ENCODE assay signal across 28 cellular contexts in the genomic region with DNA sequence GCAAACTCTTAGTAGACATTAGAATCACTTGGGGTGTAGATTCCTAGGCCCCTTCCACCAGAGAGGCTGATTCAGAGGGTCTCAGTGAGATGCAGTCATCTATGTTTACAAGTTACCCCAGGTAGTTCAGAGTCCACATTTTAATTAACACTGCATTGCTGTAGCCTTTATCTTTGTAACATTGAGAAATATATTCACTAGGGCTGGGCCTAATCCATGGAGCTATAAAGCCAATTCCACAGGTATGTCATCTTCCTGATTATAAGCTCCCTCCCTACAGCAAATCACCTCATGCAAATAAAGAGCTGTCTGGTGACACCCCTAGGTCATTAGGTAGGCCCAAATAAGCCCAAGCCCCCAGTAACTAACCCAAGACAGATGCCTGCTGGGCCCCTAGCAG. TPM values are rescaled to one million over a fixed set of nuclear protein-coding genes. Genes with fewer than 3 reads are reported as not detected.
DNase-seq lines count a peak whose midpoint lies in the region; ATAC-seq, FAIRE-seq and TF ChIP-seq lines count a peak whose summit lies in the region.
"Had no signal": no experiment of that assay in that cellular context is flagged by ENCODE, and none has a peak within 500 bp of the region (broad histone marks: within the 10 kb centered on the region; RNA-seq: fewer than 3 reads in every experiment).

No MANE protein-coding gene starts in this region.

- TF ChIP-seq CTCF in K562 (IDR thresholded peaks at IDR 0.05 in 2 of 3, conservative IDR thresholded peaks at IDR 0.05 in 1 of 3; ENCODE audit: insufficient read depth in 2 of 3, low read depth in 1 of 3, low read length in 3 of 3) (no peak), esophagus muscularis mucosa (IDR thresholded peaks at IDR 0.05) (no peak), mucosa of descending colon (IDR thresholded peaks at IDR 0.05) (no peak), spleen (IDR thresholded peaks at IDR 0.05 in 8 of 11, conservative IDR thresholded peaks at IDR 0.05 in 3 of 11) (no peak)

- no peak for TF ChIP-seq RAD21 in K562 (CRISPR knock-in tag; conservative IDR thresholded peaks at IDR 0.05 in 1 of 2, IDR thresholded peaks at IDR 0.05 in 1 of 2)

- H3K9me1 ChIP-seq in K562 (ENCODE audit: control insufficient read depth, insufficient read depth, low read length) = no peaks in the 10 kb centered on the region

- H3K4me3 ChIP-seq in K562 (no peak overlapping the region), esophagus muscularis mucosa (no peak overlapping the region), mucosa of descending colon (no peak overlapping the region), spleen (no peak overlapping the region)
- H3K4me3 ChIP-seq: BLaER1, GM12878 had no signal

- peaks cover 7 to 21% of the 10 kb centered on the region in 2 experiments; a peak in 3 of 5 replicates for H3K4me1 ChIP-seq in K562 (replicated peaks in 1 of 2; ENCODE audit: control insufficient read depth in 2 of 2, insufficient read depth in 2 of 2, low read length in 2 of 2)
- no peaks in the 10 kb centered on the region for H3K4me1 ChIP-seq in esophagus muscularis mucosa
- H3K4me1 ChIP-seq in mucosa of descending colon (ENCODE audit: low read depth) = no peaks in the 10 kb centered on the region
- no peaks in the 10 kb centered on the region for H3K4me1 ChIP-seq in spleen
- H3K4me1 ChIP-seq: BE2C, BLaER1 had no signal

- no peak overlapping the region for H3K27ac ChIP-seq in K562 (ENCODE audit: extremely low read depth, low read depth, low read length)
- no peak overlapping the region for H3K27ac ChIP-seq in esophagus muscularis mucosa (replicated peaks in 1 of 4)
- no peak overlapping the region for H3K27ac ChIP-seq in spleen
- H3K27ac ChIP-seq: BLaER1 had no signal

- H3K4me2 ChIP-seq in K562 (ENCODE audit: insufficient read depth, low read length) = no peak overlapping the region
- H3K4me2 ChIP-seq: BLaER1 had no signal

- TF ChIP-seq POLR2A in K562 (conservative IDR thresholded peaks at IDR 0.05) (no peak), esophagus muscularis mucosa (IDR thresholded peaks at IDR 0.05; ENCODE audit: low read depth) (no peak), spleen (IDR thresholded peaks at IDR 0.05) (no peak)

- FAIRE-seq in K562 (lab: Jason Lieb, UNC) (no peak), frontal cortex (lab: Jason Lieb, UNC) (no peak)
- FAIRE-seq: A204.1, GM12878, GM12892, GM18507 had no signal

- no peak overlapping the region for H3K9ac ChIP-seq in K562 (ENCODE audit: insufficient read depth in 1 of 2, low read depth in 2 of 2, low read length in 2 of 2)
- H3K9ac ChIP-seq: BLaER1 had no signal

- BruUV-seq in K562 (replicated peaks; lab: Mats Ljungman, UMichigan) = no TSS peak

- ATAC-seq in K562 = no peak
- peak; percentile 89 for ATAC-seq in left colon
- ATAC-seq in mucosa of descending colon = peak; percentile 64
- ATAC-seq: GM12878 had no signal

- peak overlapping the region; percentile 36; the same call in 1 of the 2 replicates for H2AFZ ChIP-seq in K562 (ENCODE audit: low read depth, low read length)

- no peaks in the 10 kb centered on the region for H4K20me1 ChIP-seq in K562 (replicated peaks; ENCODE audit: control insufficient read depth, insufficient read depth, low read length)
- H4K20me1 ChIP-seq: BLaER1 had no signal

- CTCF ChIA-PET in K562 (lab: Yijun Ruan, JAX; ENCODE audit: low intra/inter-chr PET ratio) = no interaction called here

- intact Hi-C loops in K562 (cut with micrococcal nuclease) = no loop called here
- intact Hi-C loops in esophagus muscularis mucosa (cut with DNase I) = no loop called here
- intact Hi-C loops in left colon (cut with DNase I, micrococcal nuclease) = no loop called here
- intact Hi-C loops in mucosa of descending colon (cut with DNase I, micrococcal nuclease) = no loop called here
- intact Hi-C loops in spleen (cut with DNase I; ENCODE audit: low total_unique reads) = no loop called here

- no peak for TF ChIP-seq EP300 in K562 (IDR thresholded peaks at IDR 0.05; ENCODE audit: low read length)
- TF ChIP-seq EP300 in esophagus muscularis mucosa (IDR thresholded peaks at IDR 0.05) = no peak

- H3K9me3 ChIP-seq in K562 (replicated peaks; ENCODE audit: control insufficient read depth, insufficient read depth, low read depth, low read length) (peaks cover 9% of the 10 kb centered on the region), esophagus muscularis mucosa (peaks cover 0 to 16% (median 7%) of the 10 kb centered on the region in 4 donors), mucosa of descending colon (no peaks in the 10 kb centered on the region), spleen (peaks cover 0 to 34% (median 23%) of the 10 kb centered on the region in 8 donors)
- H3K9me3 ChIP-seq: BE2C had no signal

- DNase-seq in K562 (ENCODE audit: extremely low read depth in 1 of 4, low spot score in 3 of 4) = no peak
- peak; percentile 34 for DNase-seq in esophagus muscularis mucosa (ENCODE audit: extremely low spot score)
- DNase-seq in left colon = no peak
- no peak for DNase-seq in mucosa of descending colon
- DNase-seq in spleen = no peak
- DNase-seq in SW 1271 (lab: John Stamatoyannopoulos, UW) = no peak
- DNase-seq in amniotic stem cell (lab: John Stamatoyannopoulos, UW) = no peak
- DNase-seq in frontal cortex (ENCODE audit: low spot score in 2 of 2) = no peak
- DNase-seq: 8988T; ACHN; BE2C; C1 segment of cervical spinal cord; CD4-positive, alpha-beta memory T cell; CD4-positive, CD25-positive, alpha-beta regulatory T cell; CD8-positive, alpha-beta memory T cell; COR-L47; DMS 273 treated with DMSO at 0.1 percent for 48 hours; DMS153; DMS53; DMS79; DND-41; EL; GDM1 had no signal

- in situ Hi-C loops in K562 (cut with MboI) = no loop called here

- POLR2A ChIA-PET in K562 (lab: Yijun Ruan, JAX) = interaction anchor here (1.1 kb wide), 1 partner anchor 10 kb away, joined by 4 read pairs; no protein-coding TSS in a partner anchor

- H3K36me3 ChIP-seq in K562 (ENCODE audit: control insufficient read depth, insufficient read depth, low read length) = no peaks in the 10 kb centered on the region
- H3K36me3 ChIP-seq in esophagus muscularis mucosa = no peaks in the 10 kb centered on the region
- no peaks in the 10 kb centered on the region for H3K36me3 ChIP-seq in mucosa of descending colon (ENCODE audit: low read depth)
- H3K36me3 ChIP-seq in spleen = no peaks in the 10 kb centered on the region
- H3K36me3 ChIP-seq: BE2C, BLaER1 had no signal

- H3K27me3 ChIP-seq in K562 (ENCODE audit: control insufficient read depth in 2 of 2, insufficient read depth in 2 of 2, low read length in 2 of 2) = no peaks in the 10 kb centered on the region
- H3K27me3 ChIP-seq in esophagus muscularis mucosa = no peaks in the 10 kb centered on the region
- H3K27me3 ChIP-seq in spleen (replicated peaks in 1 of 7) = no peaks in the 10 kb centered on the region
- H3K27me3 ChIP-seq: BE2C, BLaER1 had no signal

- no peaks in the 10 kb centered on the region for H3K79me2 ChIP-seq in K562 (ENCODE audit: control insufficient read depth, insufficient read depth, low read length)

TF ChIP-seq in K562, 482 proteins besides CTCF, POLR2A, EP300 and RAD21 (continues in another document):
- TF ChIP-seq PCBP2 (IDR thresholded peaks at IDR 0.05; ENCODE audit: low read depth, low read length, poor library complexity, severe bottlenecking) (no peak), HOXB6 (CRISPR knock-in tag; IDR thresholded peaks at IDR 0.05; ENCODE audit: borderline replicate concordance) (no peak)

RNA-seq across cellular contexts. Expression of gene STT3B, which starts 39.5 kb away (rescaled TPM):
- 117 and 214 TPM in 2 replicates for total RNA-seq in K562 (2011; cell fraction: chromatin; rRNA removed; ENCODE audit: low replicate concordance)
- 88.2 and 95.5 TPM in 2 replicates for total RNA-seq in K562 (2011; cell fraction: nucleolus; rRNA removed)
- total RNA-seq in K562 (2011; cell fraction: nucleoplasm; rRNA removed) = 186 and 203 TPM in 2 replicates
- total RNA-seq in K562 (2014; rRNA removed) (88.0 and 111 TPM in 2 replicates), K562 (2014; rRNA removed; fragmentation: Illumina TruSeq; extraction: Trizol) (144 TPM in 2 replicates), K562 (2015; rRNA removed; fragmentation: Illumina TruSeq; extraction: Trizol) (142 and 147 TPM in 2 replicates), K562 (2021) (111 and 114 TPM in 2 replicates), esophagus muscularis mucosa (10 to 100 TPM; 58.8 to 74.3 (median 69.3) TPM), left colon (100 to 1,000 TPM; 104 to 113 TPM), mucosa of descending colon (100 to 1,000 TPM in 1 of 3 donors, 10 to 100 TPM in 2; 86.0 to 118 (median 94.3) TPM), spleen (100 to 1,000 TPM in 2 of 7 donors, 10 to 100 TPM in 5; 77.3 to 128 (median 94.2) TPM), frontal cortex (190 TPM)
- polyA plus RNA-seq in K562 (2011; rRNA removed) (87.8 and 125 TPM in 2 replicates), K562 (2014; fragmentation: Illumina TruSeq; extraction: Trizol) (80.5 and 100 TPM in 2 replicates), K562 (2014; fragmentation: Nextera tagmentation; extraction: Ambion mirVana) (10 to 100 TPM; 22.4 to 32.8 TPM), K562 (2014; rRNA removed) (76.8 and 85.9 TPM in 2 replicates), spleen (10 to 100 TPM; 28.4 to 35.2 (median 31.9) TPM)
- 43.1 and 55.5 TPM in 2 replicates for polyA plus RNA-seq in K562 (2011; cell fraction: cytosol; rRNA removed)
- 33.7 and 45.5 TPM in 2 replicates for polyA plus RNA-seq in K562 (2011; cell fraction: nucleus; rRNA removed)
- polyA plus RNA-seq in K562 (2012) = 71.2 and 87.2 TPM in 2 replicates
- polyA minus RNA-seq in K562 (2011; rRNA and poly(A)+ RNA removed) = 169 and 173 TPM in 2 replicates
- polyA minus RNA-seq in K562 (2011; cell fraction: cytosol; rRNA and poly(A)+ RNA removed) = 50.8 and 65.5 TPM in 2 replicates
- polyA minus RNA-seq in K562 (2011; cell fraction: nucleus; rRNA and poly(A)+ RNA removed) = 47.0 and 80.1 TPM in 2 replicates
